11 cellular contexts compared by ENCODE assay signal in genomic region chr13:99367663-99368448, GRCh38.
A peak's percentile ranks its signal among the peaks of the same experiment; 100 is the strongest.
DNase-seq lines count a peak whose midpoint lies in the region; ATAC-seq and TF ChIP-seq lines count a peak whose summit lies in the region.
"Had no signal": no experiment of that assay in that cellular context is flagged by ENCODE, and none has a peak within 500 bp of the region (broad histone marks: within the 10 kb centered on the region; RNA-seq: fewer than 3 reads in every experiment).

No MANE protein-coding gene starts in this region.

- H3K27ac Mint-ChIP-seq in endodermal cell: no peak overlapping the region
- H3K27ac Mint-ChIP-seq in stimulated activated naive CD8-positive, alpha-beta T cell treated with anti-CD3 and anti-CD28 coated beads, Interleukin-15, amount 100 ng/mL, for 72 hours: peak overlapping the region; percentile 83

- H3K9me3 ChIP-seq in cardiac muscle cell (ENCODE audit: low read depth) (no peaks in the 10 kb centered on the region), heart right ventricle (no peaks in the 10 kb centered on the region), SJSA1 (replicated peaks) (no peaks in the 10 kb centered on the region), endodermal cell (ENCODE audit: control insufficient read depth, low read length) (no peaks in the 10 kb centered on the region), ascending aorta (no peaks in the 10 kb centered on the region)

- WGBS in heart right ventricle, 2 donors: 76 to 86% methylated on average over 16 of the region's 16 CpGs
- 93% methylated on average over 8 to 13 of the region's 16 CpGs for WGBS in endodermal cell (ENCODE audit: insufficient coverage in 1 of 2, insufficient read length in 1 of 2), 2 experiments

- H3K27me3 ChIP-seq in cardiac muscle cell: no peaks in the 10 kb centered on the region
- H3K27me3 ChIP-seq in heart right ventricle: no peaks in the 10 kb centered on the region
- no peaks in the 10 kb centered on the region for H3K27me3 ChIP-seq in SJSA1 (replicated peaks)
- H3K27me3 ChIP-seq in endodermal cell (ENCODE audit: control insufficient read depth, insufficient read depth, low read length, poor library complexity, severe bottlenecking): no peaks in the 10 kb centered on the region
- H3K27me3 ChIP-seq in ascending aorta: no peaks in the 10 kb centered on the region

- no peaks in the 10 kb centered on the region for H3K9me3 Mint-ChIP-seq in endodermal cell
- no peaks in the 10 kb centered on the region for H3K9me3 Mint-ChIP-seq in stimulated activated naive CD8-positive, alpha-beta T cell treated with anti-CD3 and anti-CD28 coated beads, Interleukin-15, amount 100 ng/mL, for 72 hours

- H3K9ac ChIP-seq in endodermal cell (ENCODE audit: extremely low read depth, low read length, poor library complexity, severe bottlenecking): no peak overlapping the region

- no peak overlapping the region for H3K4me3 ChIP-seq in cardiac muscle cell
- H3K4me3 ChIP-seq in heart right ventricle: no peak overlapping the region
- no peak overlapping the region for H3K4me3 ChIP-seq in SJSA1
- no peak overlapping the region for H3K4me3 ChIP-seq in endodermal cell (ENCODE audit: low read length)
- H3K4me3 ChIP-seq in ascending aorta: no peak overlapping the region

- ATAC-seq in heart right ventricle: no peak
- peak; percentile 57 for ATAC-seq in stimulated activated naive CD8-positive, alpha-beta T cell treated with anti-CD3 and anti-CD28 coated beads, Interleukin-15, amount 100 ng/mL, for 72 hours

- DNase-seq in cardiac muscle cell (ENCODE audit: low read depth in 1 of 2, low spot score in 1 of 2) (no peak), heart right ventricle (no peak), SJSA1 (ENCODE audit: low read depth in 1 of 2, low spot score in 2 of 2) (peak in 1 of 2 experiments; percentile 56), endodermal cell (peak; percentile 55), GDM1 (lab: John Stamatoyannopoulos, UW) (no peak), NCI-H1694 treated with DMSO at 0.1 percent for 48 hours (lab: John Stamatoyannopoulos, UW) (no peak), ascending aorta (ENCODE audit: low spot score in 2 of 2) (no peak)
- DNase-seq in stimulated activated naive CD8-positive, alpha-beta T cell treated with anti-CD3 and anti-CD28 coated beads, Interleukin-15, amount 100 ng/mL, for 72 hours: peak in 1 of 2 donors; percentile 13
- DNase-seq: activated gamma-delta T cell; effector CD4-positive, alpha-beta T cell; NCI-H1436 had no signal

- H3K27ac ChIP-seq in cardiac muscle cell: peak overlapping the region; percentile 71
- H3K27ac ChIP-seq in heart right ventricle: peak overlapping the region in 1 of 10 donors; percentile 64
- peak overlapping the region; percentile 52 for H3K27ac ChIP-seq in SJSA1
- no peak overlapping the region for H3K27ac ChIP-seq in endodermal cell (ENCODE audit: low read depth, low read length)
- H3K27ac ChIP-seq in ascending aorta: no peak overlapping the region

- peaks cover 26% of the 10 kb centered on the region for H3K36me3 Mint-ChIP-seq in endodermal cell (ENCODE audit: low read depth)

- H3K36me3 ChIP-seq in cardiac muscle cell (peaks cover 9% of the 10 kb centered on the region), heart right ventricle (peaks cover 0 to 47% (median 7%) of the 10 kb centered on the region in 9 donors), SJSA1 (peaks cover 13% of the 10 kb centered on the region), endodermal cell (ENCODE audit: control insufficient read depth, insufficient read depth, low read length) (peaks cover 42% of the 10 kb centered on the region), ascending aorta (peaks cover 0 to 23% of the 10 kb centered on the region in 2 donors)

- peaks cover 27% of the 10 kb centered on the region for H3K4me1 ChIP-seq in cardiac muscle cell (ENCODE audit: low read depth)
- H3K4me1 ChIP-seq in heart right ventricle: peaks cover 0 to 48% (median 0%) of the 10 kb centered on the region in 9 donors
- H3K4me1 ChIP-seq in SJSA1 (replicated peaks): peaks cover 43% of the 10 kb centered on the region
- H3K4me1 ChIP-seq in endodermal cell (ENCODE audit: control insufficient read depth, insufficient read depth, low read length): no peaks in the 10 kb centered on the region
- H3K4me1 ChIP-seq in ascending aorta: no peaks in the 10 kb centered on the region

- H3K4me3 Mint-ChIP-seq in endodermal cell: no peak overlapping the region
- peak overlapping the region; percentile 64 to 73 for H3K4me3 Mint-ChIP-seq in stimulated activated naive CD8-positive, alpha-beta T cell treated with anti-CD3 and anti-CD28 coated beads, Interleukin-15, amount 100 ng/mL, for 72 hours

- peaks cover 9% of the 10 kb centered on the region for H3K4me1 Mint-ChIP-seq in endodermal cell
- H3K4me1 Mint-ChIP-seq in stimulated activated naive CD8-positive, alpha-beta T cell treated with anti-CD3 and anti-CD28 coated beads, Interleukin-15, amount 100 ng/mL, for 72 hours: peaks cover 97% of the 10 kb centered on the region

- intact Hi-C loops in heart right ventricle (cut with DNase I): loop anchor here in 1 of 10 donors (5.0 kb wide), 1 partner anchor 86 kb away; no protein-coding TSS in a partner anchor
- intact Hi-C loops in ascending aorta (cut with DNase I): no loop called here

- TF ChIP-seq CTCF in cardiac muscle cell (IDR thresholded peaks at IDR 0.05; ENCODE audit: low read depth, low read length) (no peak), heart right ventricle (IDR thresholded peaks at IDR 0.05) (peak in 1 of 9 donors; percentile 12), endodermal cell (conservative IDR thresholded peaks at IDR 0.05) (peak; percentile 75), ascending aorta (IDR thresholded peaks at IDR 0.05) (no peak)

- no peaks in the 10 kb centered on the region for H3K27me3 Mint-ChIP-seq in endodermal cell (ENCODE audit: insufficient read depth)
- H3K27me3 Mint-ChIP-seq in stimulated activated naive CD8-positive, alpha-beta T cell treated with anti-CD3 and anti-CD28 coated beads, Interleukin-15, amount 100 ng/mL, for 72 hours: no peaks in the 10 kb centered on the region

Comparison
In these comparisons a context has a peak if more than half of its experiments do, and no peak if none do; other contexts are left out.
1. H3K27ac ChIP-seq: peak in cardiac muscle cell (single experiment) and SJSA1 (single experiment); none in endodermal cell (single experiment) and ascending aorta (0 of 2).